ENCODE assay signal across 27 cellular contexts in the genomic region with DNA sequence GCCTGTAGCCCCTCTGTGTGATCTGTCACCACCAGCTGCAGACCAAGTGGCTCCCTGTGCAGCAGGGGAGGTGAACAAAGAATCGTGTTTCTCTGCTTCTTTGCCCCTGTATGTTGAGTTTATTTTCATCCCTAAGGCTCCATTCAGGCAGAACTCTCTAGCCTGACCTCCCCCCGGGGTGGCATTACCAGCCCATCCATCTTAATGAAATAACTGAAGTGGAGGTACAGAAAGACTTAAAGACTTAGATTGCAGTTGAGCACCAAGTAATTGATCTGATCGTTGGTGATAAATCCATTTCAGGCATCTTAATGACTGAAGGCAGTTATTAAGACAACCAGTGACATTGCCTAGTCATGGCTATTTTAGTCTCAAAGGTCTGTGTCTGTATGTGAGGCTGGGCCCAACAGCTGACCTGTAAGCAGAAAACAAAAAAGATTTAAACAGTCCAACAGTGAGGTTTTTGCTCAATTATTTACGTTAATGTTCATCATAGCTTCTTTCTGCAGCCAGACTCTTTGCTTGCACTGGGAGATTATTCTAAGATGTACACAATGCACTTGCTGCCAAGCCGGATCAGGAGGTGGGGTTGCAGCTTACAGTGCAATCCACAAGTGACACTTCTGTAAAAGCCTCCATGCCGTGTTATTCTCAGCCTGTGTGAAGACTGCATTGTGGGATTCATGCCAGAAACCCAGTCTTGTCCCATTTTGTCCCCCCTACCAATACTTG.
DNase-seq lines count a peak whose midpoint lies in the region; FAIRE-seq and TF ChIP-seq lines count a peak whose summit lies in the region.
"Had no signal": no experiment of that assay in that cellular context is flagged by ENCODE, and none has a peak within 500 bp of the region (broad histone marks: within the 10 kb centered on the region; RNA-seq: fewer than 3 reads in every experiment).

No MANE protein-coding gene starts in this region.

- H3K4me3 ChIP-seq in HEK293 (ENCODE audit: low read depth, low read length) = no peak overlapping the region
- H3K4me3 ChIP-seq: cardiac muscle cell, GM12878, SK-N-MC, skin epidermis had no signal

- POLR2A ChIA-PET in HEK293 (lab: Yijun Ruan, JAX) (no interaction called here), GM10248 (lab: Yijun Ruan, JAX) (no interaction called here)

- H3K9me3 ChIP-seq in HEK293 (ENCODE audit: control insufficient read depth, insufficient read depth, low read depth, low read length) = no peaks in the 10 kb centered on the region

- DNase-seq in D721Med (ENCODE audit: insufficient read length, low spot score) (peak; percentile 35), SK-N-DZ (ENCODE audit: low spot score) (peak; percentile 76), mucosa of gallbladder (ENCODE audit: low spot score) (peak; percentile 34), GM10248 (ENCODE audit: extremely low spot score) (no peak), NCI-H748 (lab: John Stamatoyannopoulos, UW; ENCODE audit: unreplicated experiment) (no peak), DMS153 treated with DMSO at 0.1 percent for 48 hours (lab: John Stamatoyannopoulos, UW; ENCODE audit: unreplicated experiment) (no peak)
- DNase-seq: activated CD4-positive, alpha-beta memory T cell treated with anti-CD3 and anti-CD28 coated beads, Interleukin-2, amount 10 ng/mL, durations not matched to agents 7 days and 5 days; activated T-cell treated with anti-CD3 and anti-CD28 coated beads for 4 hours; dermis blood vessel endothelial cell; DMS 273 treated with DMSO at 0.1 percent for 48 hours; foreskin melanocyte; hippocampal formation; Kasumi-1; naive thymus-derived CD4-positive, alpha-beta T cell; NCI-H1105 treated with DMSO at 0.1 percent for 48 hours; stimulated activated naive CD4-positive, alpha-beta T cell treated with Interleukin-2 at 50 U/mL for 16 hours had no signal

- CTCF ChIA-PET in HEK293 (lab: Yijun Ruan, JAX) = interaction anchor here (1.3 to 1.5 kb wide), 2 partner anchors 9 to 19 kb away, joined by 4 to 6 read pairs; no protein-coding TSS in a partner anchor
- CTCF ChIA-PET in GM10248 (lab: Yijun Ruan, JAX) = interaction anchor here (1.1 to 3.4 kb wide), 2 partner anchors 9 to 11 kb away, joined by 3 to 31 read pairs; no protein-coding TSS in a partner anchor

- peak; percentile 85 for FAIRE-seq in D721Med (lab: Jason Lieb, UNC)
- FAIRE-seq: GM12878, H54, HTR-8/SVneo, islet of Langerhans, RCC 7860 had no signal

- no peaks in the 10 kb centered on the region for H3K4me1 ChIP-seq in HEK293 (ENCODE audit: control insufficient read depth, insufficient read depth, low read length)
- H3K4me1 ChIP-seq: parathyroid adenoma had no signal

- no peak for TF ChIP-seq CTCF in D721Med (IDR thresholded peaks at IDR 0.05; ENCODE audit: insufficient read depth, missing control alignments)
- no peak for TF ChIP-seq CTCF in HEK293 (tag by site-specific recombination; IDR thresholded peaks at IDR 0.05)
- TF ChIP-seq CTCF in GM10248 (IDR thresholded peaks at IDR 0.05; ENCODE audit: control extremely low read depth, extremely low read depth, low read depth, missing control alignments) = no peak

- H3K27ac ChIP-seq in HEK293 (ENCODE audit: extremely low read depth, low read depth, low read length) = no peak overlapping the region
- H3K27ac ChIP-seq: cardiac muscle cell, epithelial cell of prostate, parathyroid adenoma, SK-N-MC, skin epidermis had no signal

- H3K36me3 ChIP-seq in HEK293 (ENCODE audit: control insufficient read depth in 2 of 2, insufficient read depth in 1 of 2, low read length in 2 of 2) = no peaks in the 10 kb centered on the region
- H3K36me3 ChIP-seq: cardiac muscle cell had no signal

TF ChIP-seq in HEK293, 187 proteins besides CTCF, POLR2A, EP300 and RAD21 (continues in another document):
- TF ChIP-seq ZNF292 (tag by site-specific recombination; IDR thresholded peaks at IDR 0.05; ENCODE audit: borderline replicate concordance, low read depth) = no peak
- no peak for TF ChIP-seq ZNF626 (tag by site-specific recombination; IDR thresholded peaks at IDR 0.05)
- TF ChIP-seq SALL2 (tag by site-specific recombination; IDR thresholded peaks at IDR 0.05; ENCODE audit: borderline replicate concordance) = no peak
- TF ChIP-seq SCRT1 (tag by site-specific recombination; IDR thresholded peaks at IDR 0.05; ENCODE audit: borderline replicate concordance) = peak; percentile 22; the same call in 1 of the 2 replicates
- TF ChIP-seq, protein P1, sequence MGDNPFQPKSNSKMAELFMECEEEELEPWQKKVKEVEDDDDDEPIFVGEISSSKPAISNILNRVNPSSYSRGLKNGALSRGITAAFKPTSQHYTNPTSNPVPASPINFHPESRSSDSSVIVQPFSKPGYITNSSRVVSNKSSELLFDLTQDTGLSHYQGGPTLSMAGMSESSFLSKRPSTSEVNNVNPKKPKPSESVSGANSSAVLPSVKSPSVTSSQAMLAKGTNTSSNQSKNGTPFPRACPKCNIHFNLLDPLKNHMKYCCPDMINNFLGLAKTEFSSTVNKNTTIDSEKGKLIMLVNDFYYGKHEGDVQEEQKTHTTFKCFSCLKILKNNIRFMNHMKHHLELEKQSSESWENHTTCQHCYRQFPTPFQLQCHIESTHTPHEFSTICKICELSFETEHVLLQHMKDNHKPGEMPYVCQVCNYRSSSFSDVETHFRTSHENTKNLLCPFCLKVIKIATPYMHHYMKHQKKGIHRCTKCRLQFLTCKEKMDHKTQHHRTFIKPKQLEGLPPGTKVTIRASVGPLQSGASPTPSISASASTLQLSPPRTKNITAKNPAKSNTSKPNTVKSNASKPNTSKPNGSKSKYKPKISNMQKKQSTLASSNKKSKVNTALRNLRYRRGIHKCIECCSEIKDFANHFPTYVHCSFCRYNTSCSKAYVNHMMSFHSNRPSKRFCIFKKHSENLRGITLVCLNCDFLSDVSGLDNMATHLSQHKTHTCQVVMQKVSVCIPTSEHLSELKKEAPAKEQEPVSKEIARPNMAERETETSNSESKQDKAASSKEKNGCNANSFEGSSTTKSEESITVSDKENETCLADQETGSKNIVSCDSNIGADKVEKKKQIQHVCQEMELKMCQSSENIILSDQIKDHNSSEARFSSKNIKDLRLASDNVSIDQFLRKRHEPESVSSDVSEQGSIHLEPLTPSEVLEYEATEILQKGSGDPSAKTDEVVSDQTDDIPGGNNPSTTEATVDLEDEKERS (tag by site-specific recombination; IDR thresholded peaks at IDR 0.05) = no peak
- TF ChIP-seq, protein P2, sequence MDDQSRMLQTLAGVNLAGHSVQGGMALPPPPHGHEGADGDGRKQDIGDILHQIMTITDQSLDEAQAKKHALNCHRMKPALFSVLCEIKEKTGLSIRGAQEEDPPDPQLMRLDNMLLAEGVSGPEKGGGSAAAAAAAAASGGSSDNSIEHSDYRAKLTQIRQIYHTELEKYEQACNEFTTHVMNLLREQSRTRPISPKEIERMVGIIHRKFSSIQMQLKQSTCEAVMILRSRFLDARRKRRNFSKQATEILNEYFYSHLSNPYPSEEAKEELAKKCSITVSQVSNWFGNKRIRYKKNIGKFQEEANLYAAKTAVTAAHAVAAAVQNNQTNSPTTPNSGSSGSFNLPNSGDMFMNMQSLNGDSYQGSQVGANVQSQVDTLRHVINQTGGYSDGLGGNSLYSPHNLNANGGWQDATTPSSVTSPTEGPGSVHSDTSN (CRISPR knock-in tag; IDR thresholded peaks at IDR 0.05) = no peak
- peak; percentile 68 for TF ChIP-seq ZIC2 (tag by site-specific recombination; IDR thresholded peaks at IDR 0.05)
- TF ChIP-seq ZNF571 (tag by site-specific recombination; IDR thresholded peaks at IDR 0.05) = no peak
- TF ChIP-seq, protein P3, sequence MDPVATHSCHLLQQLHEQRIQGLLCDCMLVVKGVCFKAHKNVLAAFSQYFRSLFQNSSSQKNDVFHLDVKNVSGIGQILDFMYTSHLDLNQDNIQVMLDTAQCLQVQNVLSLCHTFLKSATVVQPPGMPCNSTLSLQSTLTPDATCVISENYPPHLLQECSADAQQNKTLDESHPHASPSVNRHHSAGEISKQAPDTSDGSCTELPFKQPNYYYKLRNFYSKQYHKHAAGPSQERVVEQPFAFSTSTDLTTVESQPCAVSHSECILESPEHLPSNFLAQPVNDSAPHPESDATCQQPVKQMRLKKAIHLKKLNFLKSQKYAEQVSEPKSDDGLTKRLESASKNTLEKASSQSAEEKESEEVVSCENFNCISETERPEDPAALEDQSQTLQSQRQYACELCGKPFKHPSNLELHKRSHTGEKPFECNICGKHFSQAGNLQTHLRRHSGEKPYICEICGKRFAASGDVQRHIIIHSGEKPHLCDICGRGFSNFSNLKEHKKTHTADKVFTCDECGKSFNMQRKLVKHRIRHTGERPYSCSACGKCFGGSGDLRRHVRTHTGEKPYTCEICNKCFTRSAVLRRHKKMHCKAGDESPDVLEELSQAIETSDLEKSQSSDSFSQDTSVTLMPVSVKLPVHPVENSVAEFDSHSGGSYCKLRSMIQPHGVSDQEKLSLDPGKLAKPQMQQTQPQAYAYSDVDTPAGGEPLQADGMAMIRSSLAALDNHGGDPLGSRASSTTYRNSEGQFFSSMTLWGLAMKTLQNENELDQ (tag by site-specific recombination; IDR thresholded peaks at IDR 0.05; ENCODE audit: low read depth) = no peak
- TF ChIP-seq, protein P4, sequence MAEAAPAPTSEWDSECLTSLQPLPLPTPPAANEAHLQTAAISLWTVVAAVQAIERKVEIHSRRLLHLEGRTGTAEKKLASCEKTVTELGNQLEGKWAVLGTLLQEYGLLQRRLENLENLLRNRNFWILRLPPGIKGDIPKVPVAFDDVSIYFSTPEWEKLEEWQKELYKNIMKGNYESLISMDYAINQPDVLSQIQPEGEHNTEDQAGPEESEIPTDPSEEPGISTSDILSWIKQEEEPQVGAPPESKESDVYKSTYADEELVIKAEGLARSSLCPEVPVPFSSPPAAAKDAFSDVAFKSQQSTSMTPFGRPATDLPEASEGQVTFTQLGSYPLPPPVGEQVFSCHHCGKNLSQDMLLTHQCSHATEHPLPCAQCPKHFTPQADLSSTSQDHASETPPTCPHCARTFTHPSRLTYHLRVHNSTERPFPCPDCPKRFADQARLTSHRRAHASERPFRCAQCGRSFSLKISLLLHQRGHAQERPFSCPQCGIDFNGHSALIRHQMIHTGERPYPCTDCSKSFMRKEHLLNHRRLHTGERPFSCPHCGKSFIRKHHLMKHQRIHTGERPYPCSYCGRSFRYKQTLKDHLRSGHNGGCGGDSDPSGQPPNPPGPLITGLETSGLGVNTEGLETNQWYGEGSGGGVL (tag by site-specific recombination; IDR thresholded peaks at IDR 0.05) = no peak
- peak; percentile 71; the same call in 1 of the 2 replicates for TF ChIP-seq SCRT2 (tag by site-specific recombination; IDR thresholded peaks at IDR 0.05)

Comparison
In these comparisons a context has a peak if more than half of its experiments do, and no peak if none do; other contexts are left out.
1. DNase-seq: peak in D721Med (single experiment), SK-N-DZ (single experiment) and mucosa of gallbladder (single experiment); none in GM10248 (single experiment), NCI-H748 (single experiment) and DMS153 treated with DMSO at 0.1 percent for 48 hours (single experiment).